Comparison of ENCODE assay signal across 17 cellular contexts in genomic region chr21:31707499-31707898, GRCh38. TPM values are rescaled to one million over a fixed set of nuclear protein-coding genes. Genes with fewer than 3 reads are reported as not detected.
A peak's percentile ranks its signal among the peaks of the same experiment; 100 is the strongest.
DNase-seq lines count a peak whose midpoint lies in the region; ATAC-seq, FAIRE-seq and TF ChIP-seq lines count a peak whose summit lies in the region.
"Had no signal": no experiment of that assay in that cellular context is flagged by ENCODE, and none has a peak within 500 bp of the region (broad histone marks: within the 10 kb centered on the region; RNA-seq: fewer than 3 reads in every experiment).

No MANE protein-coding gene starts in this region.

- ATAC-seq in GM18858 (IDR thresholded peaks at IDR 0.05; ENCODE audit: unreplicated experiment): no peak
- ATAC-seq: CD8-positive, alpha-beta T cell; GM12878 had no signal

- H2AFZ ChIP-seq in mammary epithelial cell (ENCODE audit: low read depth, low read length): no peak overlapping the region

- dilution Hi-C loops in mammary epithelial cell (cut with HindIII; ENCODE audit: low sequenced_read_pairs): no loop called here

- H3K27me3 Mint-ChIP-seq in MCF 10A (ENCODE audit: insufficient read depth, unreplicated experiment): no peaks in the 10 kb centered on the region
- no peaks in the 10 kb centered on the region for H3K27me3 Mint-ChIP-seq in osteocyte (ENCODE audit: unreplicated experiment)
- H3K27me3 Mint-ChIP-seq: B cell had no signal

- no peak overlapping the region for H3K4me3 ChIP-seq in mammary epithelial cell (replicated peaks in 1 of 3; ENCODE audit: insufficient read depth in 1 of 3, low read depth in 2 of 3, low read length in 3 of 3)
- H3K4me3 ChIP-seq in bronchial epithelial cell (ENCODE audit: low read depth, low read length): no peak overlapping the region
- H3K4me3 ChIP-seq: BLaER1 treated with 17β-estradiol and CSF1 and Interleukin-3, amounts not matched to agents 10 nM and 100 nM; GM12878; HAP-1 had no signal

- H3K9ac ChIP-seq in mammary epithelial cell (ENCODE audit: insufficient read depth, low read length): no peak overlapping the region
- H3K9ac ChIP-seq: BLaER1 treated with 17β-estradiol and CSF1 and Interleukin-3, amounts not matched to agents 10 nM and 100 nM had no signal

- intact Hi-C loops in MCF 10A (cut with micrococcal nuclease) (no loop called here), mammary epithelial cell (cut with micrococcal nuclease) (no loop called here)

- peaks cover 10% of the 10 kb centered on the region for H3K36me3 ChIP-seq in mammary epithelial cell (ENCODE audit: insufficient read depth, low read length)
- H3K36me3 ChIP-seq in bronchial epithelial cell (ENCODE audit: control insufficient read depth, insufficient read depth, low read length): no peaks in the 10 kb centered on the region

- no peaks in the 10 kb centered on the region for H3K27me3 ChIP-seq in mammary epithelial cell (ENCODE audit: insufficient read depth, low read length)
- no peaks in the 10 kb centered on the region for H3K27me3 ChIP-seq in bronchial epithelial cell (ENCODE audit: control insufficient read depth, insufficient read depth, low read length)
- H3K27me3 ChIP-seq: BLaER1 treated with 17β-estradiol and CSF1 and Interleukin-3, amounts not matched to agents 10 nM and 100 nM had no signal

- no peak for FAIRE-seq in bronchial epithelial cell (lab: Jason Lieb, UNC)
- FAIRE-seq: GM12878, GM19239, H1 had no signal

- H4K20me1 ChIP-seq in mammary epithelial cell (ENCODE audit: insufficient read depth, low read length): peaks cover 3% of the 10 kb centered on the region

- H3K4me1 ChIP-seq in mammary epithelial cell (ENCODE audit: insufficient read depth, low read length): no peaks in the 10 kb centered on the region

- in situ Hi-C loops in mammary epithelial cell (cut with MboI; ENCODE audit: low sequenced_read_pairs in 2 of 2): no loop called here

- BruUV-seq in MCF 10A (replicated peaks; lab: Mats Ljungman, UMichigan): no TSS peak
- BruUV-seq in mammary epithelial cell (replicated peaks; lab: Mats Ljungman, UMichigan): no TSS peak

- H3K4me1 Mint-ChIP-seq in MCF 10A (ENCODE audit: insufficient read depth, unreplicated experiment) (peaks cover 30% of the 10 kb centered on the region), osteocyte (ENCODE audit: unreplicated experiment) (peaks cover 45% of the 10 kb centered on the region)

- CTCF ChIA-PET in MCF 10A (lab: Yijun Ruan, JAX): no interaction called here
- CTCF ChIA-PET in mammary epithelial cell (lab: Charles Lee; ENCODE audit: low non-redundant PET): no interaction called here

- H3K9me3 Mint-ChIP-seq in MCF 10A (ENCODE audit: unreplicated experiment): no peaks in the 10 kb centered on the region
- no peaks in the 10 kb centered on the region for H3K9me3 Mint-ChIP-seq in osteocyte (ENCODE audit: unreplicated experiment)
- H3K9me3 Mint-ChIP-seq: CD8-positive, alpha-beta T cell had no signal

- DNase-seq in MCF 10A (ENCODE audit: unreplicated experiment): peak; percentile 18
- DNase-seq in mammary epithelial cell: no peak
- DNase-seq in bronchial epithelial cell (ENCODE audit: low read depth): peak; percentile 44
- DNase-seq in osteocyte (ENCODE audit: extremely low spot score, unreplicated experiment): no peak
- DNase-seq in stimulated activated CD4-positive, alpha-beta T cell treated with anti-CD3 and anti-CD28 coated beads, Interleukin-2, amount 100 ng/mL, for 48 hours: no peak
- no peak for DNase-seq in stimulated activated CD4-positive, alpha-beta T cell treated with anti-CD3 and anti-CD28 coated beads, Interleukin-4, amount 100 ng/mL, for 1 hour
- DNase-seq: Calu3; CD8-positive, alpha-beta T cell; DMS79 treated with DMSO at 0.1 percent for 48 hours had no signal

- H3K79me2 ChIP-seq in mammary epithelial cell (ENCODE audit: insufficient read depth, low read length): peaks cover 92% of the 10 kb centered on the region

- H3K9me3 ChIP-seq in mammary epithelial cell (replicated peaks; ENCODE audit: insufficient read depth, low read length): no peaks in the 10 kb centered on the region
- H3K9me3 ChIP-seq: BLaER1 treated with 17β-estradiol and CSF1 and Interleukin-3, amounts not matched to agents 10 nM and 100 nM; HAP-1 had no signal

- TF ChIP-seq CTCF in MCF 10A (IDR thresholded peaks at IDR 0.05; ENCODE audit: unreplicated experiment): no peak
- no peak for TF ChIP-seq CTCF in mammary epithelial cell (conservative IDR thresholded peaks at IDR 0.05 in 1 of 2, IDR thresholded peaks at IDR 0.05 in 1 of 2; ENCODE audit: extremely low read depth in 1 of 2, insufficient read depth in 1 of 2, low read depth in 1 of 2, low read length in 2 of 2)
- no peak for TF ChIP-seq CTCF in bronchial epithelial cell (IDR thresholded peaks at IDR 0.05; ENCODE audit: insufficient read depth, low read length, severe bottlenecking)
- no peak for TF ChIP-seq CTCF in osteocyte (IDR thresholded peaks at IDR 0.05)

- H3K27ac Mint-ChIP-seq in MCF 10A (ENCODE audit: low read depth, unreplicated experiment) (no peak overlapping the region), osteocyte (ENCODE audit: unreplicated experiment) (peak overlapping the region; percentile 7)
- H3K27ac Mint-ChIP-seq: B cell; CD8-positive, alpha-beta T cell had no signal

- H3K36me3 Mint-ChIP-seq in MCF 10A (ENCODE audit: insufficient read depth, unreplicated experiment) (peaks cover 22% of the 10 kb centered on the region), osteocyte (ENCODE audit: unreplicated experiment) (peaks cover 5% of the 10 kb centered on the region)

- H3K4me3 Mint-ChIP-seq in MCF 10A (ENCODE audit: unreplicated experiment): no peak overlapping the region
- H3K4me3 Mint-ChIP-seq in osteocyte (ENCODE audit: unreplicated experiment): no peak overlapping the region
- H3K4me3 Mint-ChIP-seq: B cell; CD8-positive, alpha-beta T cell had no signal

- no peak overlapping the region for H3K27ac ChIP-seq in mammary epithelial cell (ENCODE audit: insufficient read depth, low read depth, low read length)
- H3K27ac ChIP-seq: BLaER1 treated with 17β-estradiol and CSF1 and Interleukin-3, amounts not matched to agents 10 nM and 100 nM; HL-60 had no signal

- POLR2A ChIA-PET in MCF 10A (lab: Yijun Ruan, JAX): no interaction called here

- no peak overlapping the region for H3K4me2 ChIP-seq in mammary epithelial cell (ENCODE audit: insufficient read depth, low read depth, low read length)
- H3K4me2 ChIP-seq: BLaER1 treated with 17β-estradiol and CSF1 and Interleukin-3, amounts not matched to agents 10 nM and 100 nM had no signal

RNA-seq across cellular contexts. Expression of gene SCAF4, which starts 24.4 kb away (rescaled TPM):
- total RNA-seq in MCF 10A (2022) (38.2 and 41.9 TPM in 2 replicates), mammary epithelial cell (10 to 100 TPM in 1 of 2 donors, 1 to 10 TPM in 1; 9.5 to 34.8 TPM), bronchial epithelial cell (2.9 and 5.0 TPM in 2 replicates), osteocyte (32.7 and 33.7 TPM in 2 replicates)
- polyA plus RNA-seq in mammary epithelial cell: 9.6 TPM
- polyA minus RNA-seq in mammary epithelial cell: 29.8 TPM

RNA-seq across cellular contexts. Expression of gene SOD1, which starts 48.0 kb away (rescaled TPM):
- total RNA-seq in MCF 10A (2022): 224 and 239 TPM in 2 replicates
- total RNA-seq in mammary epithelial cell: 100 to 1,000 TPM; 104 to 184 TPM
- polyA plus RNA-seq in mammary epithelial cell: 415 TPM
- 171 TPM for polyA minus RNA-seq in mammary epithelial cell
- total RNA-seq in bronchial epithelial cell: 116 and 154 TPM in 2 replicates
- 195 and 205 TPM in 2 replicates for total RNA-seq in osteocyte

Comparison
In these comparisons a context has a peak if more than half of its experiments do, and no peak if none do; other contexts are left out.
1. DNase-seq: peak in MCF 10A (single experiment) and bronchial epithelial cell (single experiment); none in mammary epithelial cell (single experiment), osteocyte (single experiment), stimulated activated CD4-positive, alpha-beta T cell treated with anti-CD3 and anti-CD28 coated beads, Interleukin-2, amount 100 ng/mL, for 48 hours (0 of 2) and stimulated activated CD4-positive, alpha-beta T cell treated with anti-CD3 and anti-CD28 coated beads, Interleukin-4, amount 100 ng/mL, for 1 hour (single experiment).